ENCODE assay signal across 8 cellular contexts in genomic region chr16:23434380-23434779, GRCh38. TPM values are rescaled to one million over a fixed set of nuclear protein-coding genes. Genes with fewer than 3 reads are reported as not detected.
DNase-seq lines count a peak whose midpoint lies in the region; ATAC-seq, FAIRE-seq and TF ChIP-seq lines count a peak whose summit lies in the region.

No MANE protein-coding gene starts in this region.

- TF ChIP-seq EP300 in A549 (IDR thresholded peaks at IDR 0.05) = no peak

- CTCF ChIA-PET in A549 (lab: Yijun Ruan, JAX) = interaction anchor here (0.6 to 8.4 kb wide), 89 partner anchors 10 to 1831 kb away, joined by 3 to 336 read pairs (median 5); partner anchors contain the start of genes COG7, EARS2, SCNN1G and UBFD1

- ATAC-seq in A549 = peak; percentile 55 to 77; a peak in 4 of 6 replicates
- peak; percentile 74 for ATAC-seq in esophagus mucosa
- no peak for ATAC-seq in GM21717 (IDR thresholded peaks at IDR 0.05; ENCODE audit: unreplicated experiment)
- no peak for ATAC-seq in HG03196 (IDR thresholded peaks at IDR 0.05; ENCODE audit: unreplicated experiment)

- DNase-seq in A549 (ENCODE audit: low read depth in 1 of 2, low spot score in 1 of 2) (peak; percentile 33 to 82), G401 (ENCODE audit: low spot score) (peak; percentile 88), NCI-H1105 (lab: John Stamatoyannopoulos, UW) (peak; percentile 29), SK-MEL-5 (ENCODE audit: low read depth, low spot score) (peak; percentile 71), nephron progenitor cell (peak; percentile 22)

- 2% methylated on average over 6 of the region's 6 CpGs for WGBS in A549 (ENCODE audit: missing lambda C conversion rate)

- no peak overlapping the region for H3K4me2 ChIP-seq in A549

- H3K9me3 ChIP-seq in A549 = no peaks in the 10 kb centered on the region

- H3K4me3 ChIP-seq in A549 = no peak overlapping the region

- H3K27me3 Mint-ChIP-seq in nephron progenitor cell (ENCODE audit: low read depth, poor library complexity) = peaks cover 2% of the 10 kb centered on the region

- no peak for FAIRE-seq in A549 (lab: Jason Lieb, UNC)

- TF ChIP-seq RAD21 in A549 (conservative IDR thresholded peaks at IDR 0.05 in 1 of 2, IDR thresholded peaks at IDR 0.05 in 1 of 2) = peak; percentile 93 to 96

- in situ Hi-C loops in G401 (cut with HindIII; ENCODE audit: low sequenced_read_pairs) = no loop called here
- in situ Hi-C loops in SK-MEL-5 (cut with HindIII; ENCODE audit: low pct_unique_long_range_greater_than_20kb, low sequenced_read_pairs) = no loop called here

- no peak overlapping the region for H3K27ac Mint-ChIP-seq in nephron progenitor cell

- TF ChIP-seq CTCF in A549 (IDR thresholded peaks at IDR 0.05) = peak; percentile 92
- peak; percentile 92 for TF ChIP-seq CTCF in nephron progenitor cell (IDR thresholded peaks at IDR 0.05)

- TF ChIP-seq POLR2A in A549 (IDR thresholded peaks at IDR 0.05; ENCODE audit: low read length) = no peak

- H3K4me3 Mint-ChIP-seq in nephron progenitor cell = no peak overlapping the region

- no peaks in the 10 kb centered on the region for H3K9me3 Mint-ChIP-seq in nephron progenitor cell

- POLR2A ChIA-PET in A549 (lab: Yijun Ruan, JAX) = no interaction called here

- peak overlapping the region in 1 of 2 experiments; percentile 30; a peak in 1 of 6 replicates for H3K27ac ChIP-seq in A549

- H3K4me1 ChIP-seq in A549 = no peaks in the 10 kb centered on the region

- H3K4me1 Mint-ChIP-seq in nephron progenitor cell = no peaks in the 10 kb centered on the region

- peaks cover 47% of the 10 kb centered on the region for H3K36me3 Mint-ChIP-seq in nephron progenitor cell (ENCODE audit: low read depth)

TF ChIP-seq in A549, 52 proteins besides CTCF, POLR2A, EP300 and RAD21:
- TF ChIP-seq PBX3 (IDR thresholded peaks at IDR 0.05) (no peak), SMC3 (IDR thresholded peaks at IDR 0.05) (peak; percentile 77)

RNA-seq across cellular contexts. Expression of gene COG7, which starts 18.6 kb away (rescaled TPM):
- polyA plus RNA-seq in A549 (2011; rRNA removed) = 18.5 and 24.7 TPM in 2 replicates
- 34.3 and 35.9 TPM in 2 replicates for polyA plus RNA-seq in A549 (2012; cell fraction: cytosol; rRNA removed)
- 66.7 and 71.6 TPM in 2 replicates for polyA plus RNA-seq in A549 (2012; cell fraction: nucleus; rRNA removed)
- polyA plus RNA-seq in A549 (2017; fragmentation: RNase III; extraction: RNeasy Plus Mini Kit Qiagen cat#74134 plus additional on column Dnase treatment) = 10.3 to 11.3 TPM (median 10.5 TPM) in 3 replicates
- polyA minus RNA-seq in A549 (2011; rRNA and poly(A)+ RNA removed) = 19.1 and 25.8 TPM in 2 replicates
- 13.3 and 16.4 TPM in 2 replicates for total RNA-seq in G401 (2014; rRNA removed; shearing (Covaris generic))
- 15.1 and 16.7 TPM in 2 replicates for total RNA-seq in SK-MEL-5 (2014; rRNA removed; shearing (Covaris generic))
- 17.9 and 23.5 TPM in 2 replicates for polyA plus RNA-seq in SK-MEL-5 (2015; cell fraction: cytosol; rRNA removed)
- 45.3 and 47.5 TPM in 2 replicates for polyA plus RNA-seq in SK-MEL-5 (2015; cell fraction: nucleus; rRNA removed)
- total RNA-seq in esophagus mucosa = 14.8 TPM

Comparison
In these comparisons a context has a peak if more than half of its experiments do, and no peak if none do; other contexts are left out.
1. ATAC-seq: peak in A549 (2 of 2) and esophagus mucosa (single experiment); none in GM21717 (single experiment) and HG03196 (single experiment).
2. DNase-seq: peak in every context shown above with its lines; median percentile 88 in G401; 71 in SK-MEL-5; 58 in A549; 29 in NCI-H1105; 22 in nephron progenitor cell.